ENCODE assay signal across 4 cellular contexts in genomic region chr3:98149456-98149855, GRCh38. TPM values are rescaled to one million over a fixed set of nuclear protein-coding genes. Genes with fewer than 3 reads are reported as not detected.
"Had no signal": no experiment of that assay in that cellular context is flagged by ENCODE, and none has a peak within 500 bp of the region (broad histone marks: within the 10 kb centered on the region; RNA-seq: fewer than 3 reads in every experiment).

No MANE protein-coding gene starts in this region.

RNA-seq across cellular contexts. Expression of gene OR5H14, which starts 2.2 kb away (rescaled TPM):
- polyA plus RNA-seq: adipose tissue, adrenal gland, aorta, cardiac muscle cell had no signal

RNA-seq across cellular contexts. Expression of gene OR5H15, which starts 17.0 kb away (rescaled TPM):
- polyA plus RNA-seq: adipose tissue, adrenal gland, aorta, cardiac muscle cell had no signal

RNA-seq across cellular contexts. Expression of gene OR5H1, which starts 18.9 kb away (rescaled TPM):
- polyA plus RNA-seq: adipose tissue, adrenal gland, aorta, cardiac muscle cell had no signal
